In genomic region chr18:78830161-78830560, GRCh38 we compare ENCODE assay signal across 39 cellular contexts.
"Had no signal": no experiment of that assay in that cellular context is flagged by ENCODE, and none has a peak within 500 bp of the region (broad histone marks: within the 10 kb centered on the region; RNA-seq: fewer than 3 reads in every experiment).

No MANE protein-coding gene starts in this region.

- H3K9me3 Mint-ChIP-seq: activated CD4-positive, alpha-beta memory T cell treated with anti-CD3 and anti-CD28 coated beads for 36 hours; activated CD4-positive, alpha-beta T cell treated with anti-CD3 and anti-CD28 coated beads, Interleukin-2, amount 10 ng/mL, durations not matched to agents 24 days and 14 days; activated CD8-positive, alpha-beta T cell treated with anti-CD3 and anti-CD28 coated beads for 36 hours; activated naive CD4-positive, alpha-beta T cell treated with anti-CD3 and anti-CD28 coated beads for 36 hours; activated naive CD4-positive, alpha-beta T cell treated with anti-CD3 and anti-CD28 coated beads, Interleukin-2, amount 50 U/mL, for 72 hours; activated naive CD8-positive, alpha-beta T cell treated with anti-CD3 and anti-CD28 coated beads for 36 hours; activated T-helper 1 cell treated with anti-CD3 and anti-CD28 coated beads, Interleukin-12 subunit alpha, Interleukin-12 subunit beta, Interleukin-2, Interleukin-4 antibody, amounts not matched to agents 30 ng/mL and 10 ng/mL and 1 ng/mL, durations not matched to agents 14 hours and 24 hours and 36 hours; activated T-helper 17 cell treated with anti-CD3 and anti-CD28 coated beads, Interleukin-2, amount 50 U/mL, for 72 hours; central memory CD8-positive, alpha-beta T cell; T-helper 2 cell treated with Interferon-gamma antibody and Interleukin-4, amounts not matched to agents 5 μg/mL and 100 μg/mL, for 36 hours had no signal

- H3K4me3 ChIP-seq: adrenal gland, body of pancreas, breast epithelium, cardiac muscle cell had no signal

- H3K36me3 ChIP-seq: adrenal gland, brain microvascular endothelial cell, breast epithelium, cardiac muscle cell had no signal

- FAIRE-seq: astrocyte, TTC549 had no signal

- H3K27me3 Mint-ChIP-seq: activated CD4-positive, alpha-beta T cell treated with anti-CD3 and anti-CD28 coated beads, Interleukin-2, amount 10 ng/mL, durations not matched to agents 24 days and 14 days had no signal

- ATAC-seq: activated CD8-positive, alpha-beta T cell treated with anti-CD3 and anti-CD28 coated beads for 36 hours; activated naive CD4-positive, alpha-beta T cell treated with anti-CD3 and anti-CD28 coated beads, Interleukin-2, amount 50 U/mL, for 72 hours; activated T-cell treated with anti-CD3 and anti-CD28 coated beads, Interleukin-2, amount 50 U/mL, for 4 hours; activated T-cell treated with anti-CD3 and anti-CD28 coated beads, Interleukin-2, amount 50 U/mL, for 72 hours; activated T-helper 17 cell treated with anti-CD3 and anti-CD28 coated beads, Interleukin-2, amount 50 U/mL, for 72 hours; body of pancreas had no signal

- H3K27ac Mint-ChIP-seq: activated B cell treated with CpG ODN at 0.5 μM for 24 hours; activated CD4-positive, alpha-beta memory T cell treated with anti-CD3 and anti-CD28 coated beads for 36 hours; activated CD4-positive, alpha-beta T cell treated with anti-CD3 and anti-CD28 coated beads, Interleukin-2, amount 10 ng/mL, durations not matched to agents 24 days and 14 days; activated CD8-positive, alpha-beta T cell treated with anti-CD3 and anti-CD28 coated beads for 36 hours; activated naive CD4-positive, alpha-beta T cell treated with anti-CD3 and anti-CD28 coated beads for 36 hours; activated naive CD4-positive, alpha-beta T cell treated with anti-CD3 and anti-CD28 coated beads, Interleukin-2, amount 50 U/mL, for 72 hours; activated naive CD8-positive, alpha-beta T cell treated with anti-CD3 and anti-CD28 coated beads for 36 hours; activated T-cell treated with anti-CD3 and anti-CD28 coated beads, Interleukin-2, amount 50 U/mL, for 72 hours; activated T-helper 1 cell treated with anti-CD3 and anti-CD28 coated beads, Interleukin-12 subunit alpha, Interleukin-12 subunit beta, Interleukin-2, Interleukin-4 antibody, amounts not matched to agents 30 ng/mL and 10 ng/mL and 1 ng/mL, durations not matched to agents 14 hours and 24 hours and 36 hours; activated T-helper 17 cell treated with anti-CD3 and anti-CD28 coated beads, Interleukin-2, amount 50 U/mL, for 72 hours; T-helper 1 cell treated with Interleukin-12 subunit alpha and Interleukin-12 subunit beta and Interleukin-4 antibody, amounts not matched to agents 30 μg/mL and 1 μg/mL, for 36 hours; T-helper 2 cell treated with Interferon-gamma antibody and Interleukin-4, amounts not matched to agents 5 μg/mL and 100 μg/mL, for 36 hours had no signal

- H3K9me3 ChIP-seq: adrenal gland, body of pancreas, breast epithelium had no signal

- DNase-seq: activated B cell treated with CpG ODN at 0.5 μM for 24 hours; activated CD4-positive, alpha-beta memory T cell treated with anti-CD3 and anti-CD28 coated beads for 36 hours; activated CD4-positive, alpha-beta T cell treated with anti-CD3 and anti-CD28 coated beads for 4 hours; activated CD4-positive, alpha-beta T cell treated with anti-CD3 and anti-CD28 coated beads, Interleukin-2, amount 10 ng/mL, durations not matched to agents 24 days and 14 days; activated CD4-positive, alpha-beta T cell treated with anti-CD3 and anti-CD28 coated beads, Interleukin-2, amount 50 U/mL, for 1 hour; activated CD4-positive, alpha-beta T cell treated with anti-CD3 and anti-CD28 coated beads, Interleukin-2, amount 50 U/mL, for 4 hours; activated CD4-positive, CD25-positive, alpha-beta regulatory T cell treated with anti-CD3 and anti-CD28 coated beads, Interleukin-2, amount 50 U/mL, for 72 hours; activated CD8-positive, alpha-beta memory T cell treated with anti-CD3 and anti-CD28 coated beads, Interleukin-2, amount 50 U/mL, for 4 hours; activated CD8-positive, alpha-beta T cell treated with anti-CD3 and anti-CD28 coated beads for 36 hours; activated effector memory CD4-positive, alpha-beta T cell treated with anti-CD3 and anti-CD28 coated beads, Interleukin-2, amount 50 U/mL, for 16 hours; activated gamma-delta T cell treated with Interleukin-2 at 50 U/mL for 16 hours; activated naive CD4-positive, alpha-beta T cell; activated naive CD4-positive, alpha-beta T cell treated with anti-CD3 and anti-CD28 coated beads for 36 hours; activated naive CD4-positive, alpha-beta T cell treated with anti-CD3 and anti-CD28 coated beads, Interleukin-2, amount 50 U/mL, for 16 hours; activated naive CD8-positive, alpha-beta T cell treated with anti-CD3 and anti-CD28 coated beads for 36 hours; activated T-cell treated with anti-CD3 and anti-CD28 coated beads for 4 hours; activated T-cell treated with anti-CD3 and anti-CD28 coated beads, Interleukin-2, amount 50 U/mL, for 1 hour; activated T-cell treated with anti-CD3 and anti-CD28 coated beads, Interleukin-2, amount 50 U/mL, for 4 hours; activated T-cell treated with anti-CD3 and anti-CD28 coated beads, Interleukin-2, amount 50 U/mL, for 72 hours; adrenal gland; amniotic stem cell; aorta; body of pancreas; brain microvascular endothelial cell; caudate nucleus; cerebellar nuclear complex; T-helper 1 cell; T-helper 2 cell; T-helper 9 cell had no signal

- H3K4me3 Mint-ChIP-seq: activated B cell treated with CpG ODN at 0.5 μM for 24 hours; activated CD4-positive, alpha-beta memory T cell treated with anti-CD3 and anti-CD28 coated beads for 36 hours; activated CD4-positive, alpha-beta T cell treated with anti-CD3 and anti-CD28 coated beads, Interleukin-2, amount 10 ng/mL, durations not matched to agents 24 days and 14 days; activated CD8-positive, alpha-beta T cell treated with anti-CD3 and anti-CD28 coated beads for 36 hours; activated naive CD4-positive, alpha-beta T cell treated with anti-CD3 and anti-CD28 coated beads for 36 hours; activated naive CD8-positive, alpha-beta T cell treated with anti-CD3 and anti-CD28 coated beads for 36 hours; activated T-cell treated with anti-CD3 and anti-CD28 coated beads, Interleukin-2, amount 50 U/mL, for 4 hours; activated T-cell treated with anti-CD3 and anti-CD28 coated beads, Interleukin-2, amount 50 U/mL, for 72 hours; activated T-helper 1 cell treated with anti-CD3 and anti-CD28 coated beads, Interleukin-12 subunit alpha, Interleukin-12 subunit beta, Interleukin-2, Interleukin-4 antibody, amounts not matched to agents 30 ng/mL and 10 ng/mL and 1 ng/mL, durations not matched to agents 14 hours and 24 hours and 36 hours; activated T-helper 17 cell treated with anti-CD3 and anti-CD28 coated beads, Interleukin-2, amount 50 U/mL, for 72 hours; central memory CD8-positive, alpha-beta T cell; T-helper 1 cell treated with Interleukin-12 subunit alpha and Interleukin-12 subunit beta and Interleukin-4 antibody, amounts not matched to agents 30 μg/mL and 1 μg/mL, for 36 hours; T-helper 2 cell treated with Interferon-gamma antibody and Interleukin-4, amounts not matched to agents 5 μg/mL and 100 μg/mL, for 36 hours had no signal

- H3K36me3 Mint-ChIP-seq: activated CD4-positive, alpha-beta memory T cell treated with anti-CD3 and anti-CD28 coated beads for 36 hours; activated naive CD4-positive, alpha-beta T cell treated with anti-CD3 and anti-CD28 coated beads, Interleukin-2, amount 50 U/mL, for 72 hours; activated naive CD8-positive, alpha-beta T cell treated with anti-CD3 and anti-CD28 coated beads for 36 hours had no signal

- H3K27ac ChIP-seq: adrenal gland, body of pancreas, brain microvascular endothelial cell, breast epithelium, cardiac muscle cell had no signal

- H3K4me1 ChIP-seq: adrenal gland, body of pancreas, breast epithelium had no signal

- H3K4me1 Mint-ChIP-seq: activated B cell treated with CpG ODN at 0.5 μM for 24 hours; activated CD4-positive, alpha-beta T cell treated with anti-CD3 and anti-CD28 coated beads, Interleukin-2, amount 10 ng/mL, durations not matched to agents 24 days and 14 days; activated naive CD8-positive, alpha-beta T cell treated with anti-CD3 and anti-CD28 coated beads for 36 hours; activated T-helper 17 cell treated with anti-CD3 and anti-CD28 coated beads, Interleukin-2, amount 50 U/mL, for 72 hours; central memory CD8-positive, alpha-beta T cell had no signal

- H3K27me3 ChIP-seq: adrenal gland, body of pancreas, brain microvascular endothelial cell, cardiac muscle cell had no signal
